ENCODE assay signal across 19 cellular contexts in the genomic region with DNA sequence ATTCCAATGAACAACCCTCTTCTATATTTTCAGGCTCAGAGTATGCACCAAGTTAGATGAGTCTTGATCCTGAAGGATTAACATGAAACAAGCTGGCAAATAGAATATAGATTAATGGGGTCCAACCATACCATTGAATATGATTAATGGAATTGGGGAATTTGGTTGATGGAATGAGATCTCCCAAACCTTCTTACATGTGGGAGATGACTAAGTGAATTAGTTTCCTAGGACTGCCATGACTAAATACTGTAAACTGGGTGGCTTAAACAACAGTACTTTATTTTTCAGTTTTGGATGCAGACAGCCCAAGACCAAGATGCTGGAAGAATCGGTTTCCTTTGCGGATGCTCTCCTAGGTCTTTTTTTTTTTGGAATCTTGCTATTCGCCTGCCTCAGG.
"Had no signal": no experiment of that assay in that cellular context is flagged by ENCODE, and none has a peak within 500 bp of the region (broad histone marks: within the 10 kb centered on the region; RNA-seq: fewer than 3 reads in every experiment).

No MANE protein-coding gene starts in this region.

- H3K9me3 ChIP-seq: gastrocnemius medialis, stomach, thoracic aorta, transverse colon had no signal

- H3K4me3 ChIP-seq: dorsolateral prefrontal cortex, gastrocnemius medialis, skin epidermis, stomach, thoracic aorta, transverse colon had no signal

- H3K27me3 ChIP-seq: gastrocnemius medialis, stomach, transverse colon had no signal

- H3K27ac ChIP-seq: dorsolateral prefrontal cortex, gastrocnemius medialis, skin epidermis, stomach, thoracic aorta, transverse colon had no signal

- DNase-seq: cortex of kidney; dorsolateral prefrontal cortex; effector CD8-positive, alpha-beta T cell; gastrocnemius medialis; glutamatergic neuron; immature natural killer cell; kidney; mesendoderm; naive thymus-derived CD4-positive, alpha-beta T cell; nephron progenitor cell; posterior cingulate gyrus; stimulated activated CD4-positive, alpha-beta T cell treated with anti-CD3 and anti-CD28 coated beads, Interleukin-12 subunit alpha, Interleukin-12 subunit beta, amount 100 ng/mL, for 4 hours; stimulated activated naive CD4-positive, alpha-beta T cell; stomach; substantia nigra; transverse colon had no signal

- ATAC-seq: gastrocnemius medialis; naive thymus-derived CD4-positive, alpha-beta T cell; sciatic nerve had no signal

- H3K4me1 ChIP-seq: transverse colon had no signal

- H3K36me3 ChIP-seq: gastrocnemius medialis, stomach, thoracic aorta, transverse colon had no signal
